15 cellular contexts compared by ENCODE assay signal in the genomic region with DNA sequence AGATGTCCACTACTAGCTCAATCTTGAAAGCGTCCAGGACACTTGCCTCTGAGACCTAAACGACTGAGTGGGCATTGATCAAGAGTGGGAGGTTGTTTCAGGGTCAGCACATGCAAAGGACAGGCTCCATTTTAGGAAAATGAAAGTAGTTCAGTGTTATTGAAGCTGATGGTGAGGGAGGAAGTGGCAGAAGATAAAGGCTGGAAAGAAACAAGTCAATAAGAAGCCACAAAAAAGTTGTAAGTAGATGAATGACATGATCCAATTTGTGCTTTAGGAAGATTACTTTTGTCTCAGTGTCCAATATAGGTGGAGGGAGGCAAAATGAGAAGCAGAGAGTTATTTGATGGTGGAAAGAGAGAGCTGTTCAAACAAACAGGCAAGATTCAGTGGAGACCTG. TPM values are rescaled to one million over a fixed set of nuclear protein-coding genes. Genes with fewer than 3 reads are reported as not detected.
DNase-seq lines count a peak whose midpoint lies in the region; ATAC-seq and TF ChIP-seq lines count a peak whose summit lies in the region.
"Had no signal": no experiment of that assay in that cellular context is flagged by ENCODE, and none has a peak within 500 bp of the region (broad histone marks: within the 10 kb centered on the region; RNA-seq: fewer than 3 reads in every experiment).

No MANE protein-coding gene starts in this region.

- DNase-seq in activated CD8-positive, alpha-beta memory T cell treated with anti-CD3 and anti-CD28 coated beads, Interleukin-2, amount 10 ng/mL, durations not matched to agents 7 days and 5 days, result no peak
- no peak for DNase-seq in activated CD8-positive, alpha-beta memory T cell treated with anti-CD3 and anti-CD28 coated beads, Interleukin-2, amount 50 U/mL, for 4 hours
- no peak for DNase-seq in activated CD4-positive, alpha-beta memory T cell treated with anti-CD3 and anti-CD28 coated beads for 36 hours
- DNase-seq in natural killer cell (no peak), HFFc6 (no peak), erythroblast (lab: John Stamatoyannopoulos, UW) (no peak), esophagus muscularis mucosa (ENCODE audit: extremely low spot score) (no peak)
- DNase-seq: colonic mucosa, NCI-H2029, ovary had no signal

- intact Hi-C loops in activated CD4-positive, alpha-beta memory T cell treated with anti-CD3 and anti-CD28 coated beads for 36 hours (cut with micrococcal nuclease), result no loop called here
- intact Hi-C loops in natural killer cell (cut with micrococcal nuclease) (no loop called here), esophagus muscularis mucosa (cut with DNase I) (no loop called here)

- no peaks in the 10 kb centered on the region for H3K9me3 ChIP-seq in esophagus muscularis mucosa
- H3K9me3 ChIP-seq: A549, colonic mucosa, ovary had no signal

- peaks cover 28% of the 10 kb centered on the region for H3K36me3 Mint-ChIP-seq in activated CD8-positive, alpha-beta memory T cell treated with anti-CD3 and anti-CD28 coated beads, Interleukin-2, amount 10 ng/mL, durations not matched to agents 7 days and 5 days
- no peaks in the 10 kb centered on the region for H3K36me3 Mint-ChIP-seq in activated CD4-positive, alpha-beta memory T cell treated with anti-CD3 and anti-CD28 coated beads for 36 hours
- H3K36me3 Mint-ChIP-seq in natural killer cell (no peaks in the 10 kb centered on the region), HFFc6 (ENCODE audit: low read depth) (no peaks in the 10 kb centered on the region)

- H3K27me3 ChIP-seq in esophagus muscularis mucosa, result no peaks in the 10 kb centered on the region
- H3K27me3 ChIP-seq: colonic mucosa, ovary had no signal

- CTCF ChIA-PET in activated CD8-positive, alpha-beta memory T cell treated with anti-CD3 and anti-CD28 coated beads, Interleukin-2, amount 10 ng/mL, durations not matched to agents 7 days and 5 days (lab: Charles Lee), result interaction anchor here (1.0 to 1.5 kb wide), 4 partner anchors 12 to 142 kb away, joined by 3 to 12 read pairs (median 5); no protein-coding TSS in a partner anchor
- CTCF ChIA-PET in activated CD4-positive, alpha-beta memory T cell treated with anti-CD3 and anti-CD28 coated beads for 36 hours (lab: Charles Lee), result interaction anchor here (0.6 to 2.7 kb wide), 3 partner anchors 12 to 35 kb away, joined by 3 to 11 read pairs (median 3); no protein-coding TSS in a partner anchor

- TF ChIP-seq EP300 in esophagus muscularis mucosa (IDR thresholded peaks at IDR 0.05), result no peak

- POLR2A ChIA-PET in activated CD4-positive, alpha-beta memory T cell treated with anti-CD3 and anti-CD28 coated beads for 36 hours (lab: Charles Lee), result interaction anchor here (0.8 to 1.3 kb wide), 2 partner anchors 14 to 22 kb away, joined by 3 read pairs; partner anchors contain the start of gene GPR65

- peak overlapping the region; percentile 38 for H3K4me3 Mint-ChIP-seq in activated CD8-positive, alpha-beta memory T cell treated with anti-CD3 and anti-CD28 coated beads, Interleukin-2, amount 10 ng/mL, durations not matched to agents 7 days and 5 days
- no peak overlapping the region for H3K4me3 Mint-ChIP-seq in activated CD4-positive, alpha-beta memory T cell treated with anti-CD3 and anti-CD28 coated beads for 36 hours
- H3K4me3 Mint-ChIP-seq in natural killer cell (peak overlapping the region; percentile 82), HFFc6 (no peak overlapping the region)

- WGBS in esophagus muscularis mucosa, result 50% methylated on average over 2 of the region's 2 CpGs

- no peak overlapping the region for H3K27ac ChIP-seq in esophagus muscularis mucosa (replicated peaks in 1 of 4)
- H3K27ac ChIP-seq: A549, colonic mucosa, KMS-11, ovary, SK-N-MC had no signal

- ATAC-seq in activated CD8-positive, alpha-beta memory T cell treated with anti-CD3 and anti-CD28 coated beads, Interleukin-2, amount 10 ng/mL, durations not matched to agents 7 days and 5 days, result peak; percentile 76
- ATAC-seq in HG02763 (IDR thresholded peaks at IDR 0.05; ENCODE audit: unreplicated experiment) (peak; percentile 43), natural killer cell (peak in 2 of 3 donors; percentile 22 to 44)
- ATAC-seq: A549, HCT116 had no signal

- H3K4me1 ChIP-seq in esophagus muscularis mucosa, result no peaks in the 10 kb centered on the region

- H3K4me3 ChIP-seq in esophagus muscularis mucosa, result no peak overlapping the region
- H3K4me3 ChIP-seq: A549, colonic mucosa, ovary, SK-N-MC had no signal

- TF ChIP-seq CTCF in natural killer cell (IDR thresholded peaks at IDR 0.05) (no peak), HFFc6 (IDR thresholded peaks at IDR 0.05) (no peak), esophagus muscularis mucosa (IDR thresholded peaks at IDR 0.05) (no peak)

- H3K27me3 Mint-ChIP-seq in activated CD8-positive, alpha-beta memory T cell treated with anti-CD3 and anti-CD28 coated beads, Interleukin-2, amount 10 ng/mL, durations not matched to agents 7 days and 5 days, result no peaks in the 10 kb centered on the region
- no peaks in the 10 kb centered on the region for H3K27me3 Mint-ChIP-seq in activated CD4-positive, alpha-beta memory T cell treated with anti-CD3 and anti-CD28 coated beads for 36 hours
- H3K27me3 Mint-ChIP-seq in natural killer cell (ENCODE audit: low read depth in 2 of 2), result no peaks in the 10 kb centered on the region
- H3K27me3 Mint-ChIP-seq in HFFc6 (ENCODE audit: insufficient read depth), result no peaks in the 10 kb centered on the region; the same call in none of the 2 replicates

- no peaks in the 10 kb centered on the region for H3K9me3 Mint-ChIP-seq in activated CD8-positive, alpha-beta memory T cell treated with anti-CD3 and anti-CD28 coated beads, Interleukin-2, amount 10 ng/mL, durations not matched to agents 7 days and 5 days (ENCODE audit: low read depth)
- H3K9me3 Mint-ChIP-seq in activated CD4-positive, alpha-beta memory T cell treated with anti-CD3 and anti-CD28 coated beads for 36 hours, result no peaks in the 10 kb centered on the region
- no peaks in the 10 kb centered on the region for H3K9me3 Mint-ChIP-seq in natural killer cell
- H3K9me3 Mint-ChIP-seq in HFFc6, result no peaks in the 10 kb centered on the region

- TF ChIP-seq POLR2A in erythroblast (IDR thresholded peaks at IDR 0.05; ENCODE audit: low read length) (no peak), esophagus muscularis mucosa (IDR thresholded peaks at IDR 0.05; ENCODE audit: low read depth) (no peak)

- peaks cover 64% of the 10 kb centered on the region for H3K4me1 Mint-ChIP-seq in activated CD8-positive, alpha-beta memory T cell treated with anti-CD3 and anti-CD28 coated beads, Interleukin-2, amount 10 ng/mL, durations not matched to agents 7 days and 5 days
- H3K4me1 Mint-ChIP-seq in activated CD4-positive, alpha-beta memory T cell treated with anti-CD3 and anti-CD28 coated beads for 36 hours (ENCODE audit: low read depth), result peaks cover 72% of the 10 kb centered on the region
- H3K4me1 Mint-ChIP-seq in natural killer cell (peaks cover 89 to 92% of the 10 kb centered on the region in 2 donors), HFFc6 (ENCODE audit: low read depth) (no peaks in the 10 kb centered on the region)

- H3K36me3 ChIP-seq in esophagus muscularis mucosa, result no peaks in the 10 kb centered on the region
- H3K36me3 ChIP-seq: colonic mucosa, ovary had no signal

- H3K27ac Mint-ChIP-seq in activated CD8-positive, alpha-beta memory T cell treated with anti-CD3 and anti-CD28 coated beads, Interleukin-2, amount 10 ng/mL, durations not matched to agents 7 days and 5 days, result peak overlapping the region; percentile 88
- H3K27ac Mint-ChIP-seq in activated CD4-positive, alpha-beta memory T cell treated with anti-CD3 and anti-CD28 coated beads for 36 hours, result peak overlapping the region; percentile 10
- peak overlapping the region; percentile 69 to 90 for H3K27ac Mint-ChIP-seq in natural killer cell
- no peak overlapping the region for H3K27ac Mint-ChIP-seq in HFFc6

RNA-seq across cellular contexts. Expression of gene GPR65, which starts 22.0 kb away (rescaled TPM):
- total RNA-seq in activated CD8-positive, alpha-beta memory T cell treated with anti-CD3 and anti-CD28 coated beads, Interleukin-2, amount 10 ng/mL, durations not matched to agents 7 days and 5 days, result 10 to 100 TPM; 17.2 to 21.1 TPM
- 10 to 100 TPM; 13.4 to 13.7 TPM for total RNA-seq in activated CD4-positive, alpha-beta memory T cell treated with anti-CD3 and anti-CD28 coated beads for 36 hours
- total RNA-seq in natural killer cell (10 to 100 TPM; 37.6 to 47.4 (median 40.3) TPM), esophagus muscularis mucosa (1 to 10 TPM in 1 of 4 donors, under 1 TPM in 3; 0.32 to 2.5 (median 0.49) TPM)
- under 1 TPM in 5 of 6 experiments, not detected in 1; 0.07 to 0.34 (median 0.20) TPM for total RNA-seq in HFFc6 (2021; fragmentation: NEBNext Ultra II Directional; extraction: Animal tissue kit (Norgen Biotek cat#: 25700))

RNA-seq across cellular contexts. Expression of gene GALC, which starts 33.9 kb away (rescaled TPM):
- total RNA-seq in activated CD8-positive, alpha-beta memory T cell treated with anti-CD3 and anti-CD28 coated beads, Interleukin-2, amount 10 ng/mL, durations not matched to agents 7 days and 5 days, result 10 to 100 TPM; 20.6 to 25.7 TPM
- 10 to 100 TPM; 14.4 to 14.7 TPM for total RNA-seq in activated CD4-positive, alpha-beta memory T cell treated with anti-CD3 and anti-CD28 coated beads for 36 hours
- total RNA-seq in natural killer cell (10 to 100 TPM; 50.3 to 78.2 (median 67.2) TPM), esophagus muscularis mucosa (10 to 100 TPM; 14.5 to 17.0 (median 16.0) TPM)
- 10 to 100 TPM in 5 of 6 experiments, 1 to 10 TPM in 1; 9.3 to 11.8 (median 10.8) TPM for total RNA-seq in HFFc6 (2021; fragmentation: NEBNext Ultra II Directional; extraction: Animal tissue kit (Norgen Biotek cat#: 25700))

Comparison
In these comparisons a context has a peak if more than half of its experiments do, and no peak if none do; other contexts are left out.
1. H3K4me3 Mint-ChIP-seq: peak in activated CD8-positive, alpha-beta memory T cell treated with anti-CD3 and anti-CD28 coated beads, Interleukin-2, amount 10 ng/mL, durations not matched to agents 7 days and 5 days (single experiment) and natural killer cell (single experiment); none in activated CD4-positive, alpha-beta memory T cell treated with anti-CD3 and anti-CD28 coated beads for 36 hours (single experiment) and HFFc6 (single experiment).
2. RNA of gene GPR65, which starts 22.0 kb away (total RNA-seq): 37.6 to 47.4 TPM in natural killer cell, 17.2 to 21.1 TPM in activated CD8-positive, alpha-beta memory T cell treated with anti-CD3 and anti-CD28 coated beads, Interleukin-2, amount 10 ng/mL, durations not matched to agents 7 days and 5 days and 13.4 to 13.7 TPM in activated CD4-positive, alpha-beta memory T cell treated with anti-CD3 and anti-CD28 coated beads for 36 hours; 0.32 to 2.5 TPM in esophagus muscularis mucosa and 0.07 to 0.34 TPM in HFFc6; every median in the first group is over 4 times any median in the second.
3. Peak in every context shown above with its lines, with median percentiles within 50 percentile points of each other: ATAC-seq.